Comparison of ENCODE assay signal across 8 cellular contexts in genomic region chr1:36148821-36149236, GRCh38. TPM values are rescaled to one million over a fixed set of nuclear protein-coding genes. Genes with fewer than 3 reads are reported as not detected.
A peak's percentile ranks its signal among the peaks of the same experiment; 100 is the strongest.
DNase-seq lines count a peak whose midpoint lies in the region; ATAC-seq and TF ChIP-seq lines count a peak whose summit lies in the region.

No MANE protein-coding gene starts in this region.

- H4K20me1 ChIP-seq in HCT116 (ENCODE audit: insufficient read depth): no peaks in the 10 kb centered on the region

- H3K4me3 Mint-ChIP-seq in activated B cell treated with CpG ODN at 0.5 μM for 24 hours: peak overlapping the region; percentile 94
- H3K4me3 Mint-ChIP-seq in stimulated activated memory B cell treated with anti-CD40 and anti-IgM and Interleukin-4, amounts not matched to agents 10 μg/mL and 1 μg/mL and 100 μg/mL, for 72 hours: peak overlapping the region; percentile 96

- ATAC-seq in HCT116: no peak
- ATAC-seq in activated B cell treated with CpG ODN at 0.5 μM for 24 hours (ENCODE audit: low read depth): peak; percentile 0
- no peak for ATAC-seq in stimulated activated memory B cell treated with anti-CD40 and anti-IgM and Interleukin-4, amounts not matched to agents 10 μg/mL and 1 μg/mL and 100 μg/mL, for 72 hours
- ATAC-seq in GM18909 (IDR thresholded peaks at IDR 0.05; ENCODE audit: poor library complexity, unreplicated experiment): no peak
- ATAC-seq in HG03457 (IDR thresholded peaks at IDR 0.05; ENCODE audit: unreplicated experiment): no peak
- ATAC-seq in GM19397 (IDR thresholded peaks at IDR 0.05; ENCODE audit: unreplicated experiment): no peak

- TF ChIP-seq RAD21 in HCT116 (IDR thresholded peaks at IDR 0.05; ENCODE audit: low read depth): no peak

- H3K9me3 ChIP-seq in HCT116 (ENCODE audit: control insufficient read depth in 1 of 2, insufficient read depth in 1 of 2, low read depth in 1 of 2, low read length in 2 of 2) (no peaks in the 10 kb centered on the region), iPS DF 6.9 (ENCODE audit: control insufficient read depth, insufficient read depth, low read length) (no peaks in the 10 kb centered on the region)

- BruUV-seq in HCT116 (replicated peaks; lab: Mats Ljungman, UMichigan): TSS peak; percentile 74

- H3K27ac Mint-ChIP-seq in activated B cell treated with CpG ODN at 0.5 μM for 24 hours: peak overlapping the region; percentile 95
- peak overlapping the region; percentile 94 for H3K27ac Mint-ChIP-seq in stimulated activated memory B cell treated with anti-CD40 and anti-IgM and Interleukin-4, amounts not matched to agents 10 μg/mL and 1 μg/mL and 100 μg/mL, for 72 hours

- H3K4me3 ChIP-seq in HCT116 (replicated peaks in 1 of 2; ENCODE audit: low read depth in 1 of 2, low read length in 2 of 2) (peak overlapping the region; percentile 75 to 88), iPS DF 6.9 (ENCODE audit: low read length) (peak overlapping the region; percentile 52; the same call in 1 of the 2 replicates)

- no peaks in the 10 kb centered on the region for H3K36me3 ChIP-seq in HCT116 (ENCODE audit: control insufficient read depth in 1 of 2, insufficient read depth in 2 of 2, low read length in 2 of 2)
- no peaks in the 10 kb centered on the region for H3K36me3 ChIP-seq in iPS DF 6.9 (ENCODE audit: control insufficient read depth, insufficient read depth, low read length)

- CTCF ChIA-PET in HCT116 (lab: Charles Lee): interaction anchor here (1.1 to 3.5 kb wide), 18 partner anchors 15 to 238 kb away, joined by 3 to 37 read pairs (median 5); partner anchors contain the start of genes EVA1B and THRAP3
- CTCF ChIA-PET in activated B cell treated with CpG ODN at 0.5 μM for 24 hours (lab: Charles Lee): interaction anchor here (0.7 to 4.6 kb wide), 17 partner anchors 13 to 273 kb away, joined by 3 to 115 read pairs (median 6); no protein-coding TSS in a partner anchor

- DNase-seq in HCT116 (ENCODE audit: low read depth, low spot score) (no peak), activated B cell treated with CpG ODN at 0.5 μM for 24 hours (no peak), iPS DF 6.9 (ENCODE audit: low read depth, low spot score) (no peak), SK-N-DZ (ENCODE audit: low spot score) (no peak)

- peaks cover 9% of the 10 kb centered on the region for H3K36me3 Mint-ChIP-seq in activated B cell treated with CpG ODN at 0.5 μM for 24 hours (ENCODE audit: low read depth)
- H3K36me3 Mint-ChIP-seq in stimulated activated memory B cell treated with anti-CD40 and anti-IgM and Interleukin-4, amounts not matched to agents 10 μg/mL and 1 μg/mL and 100 μg/mL, for 72 hours: no peaks in the 10 kb centered on the region

- H3K4me1 ChIP-seq in HCT116 (ENCODE audit: control insufficient read depth in 1 of 2, insufficient read depth in 2 of 2, low read length in 2 of 2): peaks cover 22 to 35% of the 10 kb centered on the region in 2 experiments
- H3K4me1 ChIP-seq in iPS DF 6.9 (ENCODE audit: control insufficient read depth, insufficient read depth, low read length): peaks cover 6% of the 10 kb centered on the region; the same call in 1 of the 2 replicates

- no peaks in the 10 kb centered on the region for H3K9me3 Mint-ChIP-seq in activated B cell treated with CpG ODN at 0.5 μM for 24 hours
- H3K9me3 Mint-ChIP-seq in stimulated activated memory B cell treated with anti-CD40 and anti-IgM and Interleukin-4, amounts not matched to agents 10 μg/mL and 1 μg/mL and 100 μg/mL, for 72 hours: no peaks in the 10 kb centered on the region

- intact Hi-C loops in HCT116 (cut with micrococcal nuclease): loop anchor here (1.0 kb wide), 3 partner anchors 39 to 136 kb away; partner anchors contain the start of gene THRAP3
- intact Hi-C loops in activated B cell treated with CpG ODN at 0.5 μM for 24 hours (cut with micrococcal nuclease): loop anchor here (1.0 to 5.0 kb wide), 10 partner anchors 13 to 315 kb away; partner anchors contain the start of genes ADPRS, MRPS15, STK40 and THRAP3

- peaks cover 55% of the 10 kb centered on the region for H3K4me1 Mint-ChIP-seq in activated B cell treated with CpG ODN at 0.5 μM for 24 hours
- H3K4me1 Mint-ChIP-seq in stimulated activated memory B cell treated with anti-CD40 and anti-IgM and Interleukin-4, amounts not matched to agents 10 μg/mL and 1 μg/mL and 100 μg/mL, for 72 hours: peaks cover 64% of the 10 kb centered on the region

- POLR2A ChIA-PET in HCT116 (lab: Charles Lee): interaction anchor here (1.2 to 2.4 kb wide), 6 partner anchors 11 to 252 kb away, joined by 3 to 11 read pairs (median 4); partner anchors contain the start of gene LSM10
- POLR2A ChIA-PET in activated B cell treated with CpG ODN at 0.5 μM for 24 hours (lab: Charles Lee): interaction anchor here (0.6 to 6.4 kb wide), 21 partner anchors 12 to 1164 kb away, joined by 3 to 95 read pairs (median 5); partner anchors contain the start of genes LSM10, OSCP1, THRAP3 and ZMYM1

- WGBS in iPS DF 6.9 (ENCODE audit: insufficient coverage, insufficient read length): no CpG with 5 or more reads among the region's 16 CpGs

- no peak for TF ChIP-seq CTCF in HCT116 (IDR thresholded peaks at IDR 0.05 in 2 of 3, conservative IDR thresholded peaks at IDR 0.05 in 1 of 3; ENCODE audit: borderline replicate concordance in 1 of 3, insufficient read depth in 1 of 3, low read depth in 2 of 3, low read length in 2 of 3)
- no peak for TF ChIP-seq CTCF in activated B cell treated with CpG ODN at 0.5 μM for 24 hours (IDR thresholded peaks at IDR 0.05)

- H2AFZ ChIP-seq in HCT116 (ENCODE audit: low read depth, low read length, poor library complexity, severe bottlenecking): no peak overlapping the region

- H3K9ac ChIP-seq in HCT116 (ENCODE audit: low read length): peak overlapping the region; percentile 91

- peak overlapping the region; percentile 59 for H3K27ac ChIP-seq in HCT116 (ENCODE audit: low read depth, low read length)
- no peak overlapping the region for H3K27ac ChIP-seq in iPS DF 6.9 (ENCODE audit: low read length)

- RAD21 ChIA-PET in HCT116 (lab: Charles Lee; ENCODE audit: low non-redundant PET in 1 of 2, low total read pairs in 2 of 2, uncharacterized antibody in 2 of 2, unreplicated experiment in 2 of 2): interaction anchor here (0.7 to 2.5 kb wide), 8 partner anchors 14 to 151 kb away, joined by 3 to 15 read pairs (median 6); partner anchors contain the start of gene THRAP3 (in 1 of the 2)

- H3K4me2 ChIP-seq in HCT116 (ENCODE audit: low read length): peak overlapping the region; percentile 86

- H3K27me3 Mint-ChIP-seq in activated B cell treated with CpG ODN at 0.5 μM for 24 hours: no peaks in the 10 kb centered on the region
- no peaks in the 10 kb centered on the region for H3K27me3 Mint-ChIP-seq in stimulated activated memory B cell treated with anti-CD40 and anti-IgM and Interleukin-4, amounts not matched to agents 10 μg/mL and 1 μg/mL and 100 μg/mL, for 72 hours

- peaks cover 47% of the 10 kb centered on the region for H3K79me2 ChIP-seq in HCT116 (ENCODE audit: insufficient read depth, low read length)

- H3K27me3 ChIP-seq in HCT116 (ENCODE audit: insufficient read depth, low read length): no peaks in the 10 kb centered on the region
- peaks cover 10% of the 10 kb centered on the region for H3K27me3 ChIP-seq in iPS DF 6.9 (ENCODE audit: control insufficient read depth, insufficient read depth, low read length)

- no peaks in the 10 kb centered on the region for H3K9me2 ChIP-seq in HCT116 (ENCODE audit: insufficient read depth)

- no peak for TF ChIP-seq POLR2A in HCT116 (IDR thresholded peaks at IDR 0.05; ENCODE audit: borderline replicate concordance, extremely low read depth, insufficient read depth, insufficient read length)

TF ChIP-seq in HCT116, 20 proteins besides CTCF, POLR2A, EP300 and RAD21 (continues in another document):
- TF ChIP-seq TCF7L2 (IDR thresholded peaks at IDR 0.05; ENCODE audit: borderline replicate concordance, extremely low read depth, insufficient read depth, insufficient read length): no peak
- TF ChIP-seq ZFX (IDR thresholded peaks at IDR 0.05): no peak
- TF ChIP-seq JUND (IDR thresholded peaks at IDR 0.05): no peak
- TF ChIP-seq EZH2phosphoT487 (IDR thresholded peaks at IDR 0.05; ENCODE audit: borderline replicate concordance): no peak
- no peak for TF ChIP-seq SP1 (IDR thresholded peaks at IDR 0.05; ENCODE audit: low read depth)
- TF ChIP-seq POLR2AphosphoS5 (IDR thresholded peaks at IDR 0.05; ENCODE audit: low read depth, low read length): no peak
- no peak for TF ChIP-seq CEBPB (IDR thresholded peaks at IDR 0.05; ENCODE audit: low read depth)
- no peak for TF ChIP-seq SRF (IDR thresholded peaks at IDR 0.05; ENCODE audit: low read depth)
- no peak for TF ChIP-seq SIN3A (IDR thresholded peaks at IDR 0.05; ENCODE audit: low read depth)

RNA-seq across cellular contexts. Expression of gene TRAPPC3, which starts 0.5 kb away (rescaled TPM):
- total RNA-seq in HCT116 (2021; ENCODE audit: unreplicated experiment): 64.6 TPM
- polyA plus RNA-seq in HCT116 (2012): 66.4 and 70.0 TPM in 2 replicates
- 45.3 and 48.5 TPM in 2 replicates for total RNA-seq in activated B cell treated with CpG ODN at 0.5 μM for 24 hours
- 83.0 and 86.0 TPM in 2 replicates for polyA plus RNA-seq in SK-N-DZ (2014; cell fraction: cytosol; rRNA removed)
- polyA plus RNA-seq in SK-N-DZ (2014; cell fraction: nucleus; rRNA removed): 36.5 and 37.1 TPM in 2 replicates

RNA-seq across cellular contexts. Expression of gene MAP7D1, which starts 7.1 kb away (rescaled TPM):
- 71.8 TPM for total RNA-seq in HCT116 (2021; ENCODE audit: unreplicated experiment)
- polyA plus RNA-seq in HCT116 (2012): 36.3 and 43.4 TPM in 2 replicates
- total RNA-seq in activated B cell treated with CpG ODN at 0.5 μM for 24 hours: 56.5 and 59.9 TPM in 2 replicates
- polyA plus RNA-seq in SK-N-DZ (2014; cell fraction: cytosol; rRNA removed): 68.3 and 73.9 TPM in 2 replicates
- 67.3 and 84.8 TPM in 2 replicates for polyA plus RNA-seq in SK-N-DZ (2014; cell fraction: nucleus; rRNA removed)

RNA-seq across cellular contexts. Expression of gene COL8A2, which starts 23.8 kb away (rescaled TPM):
- total RNA-seq in HCT116 (2021; ENCODE audit: unreplicated experiment) (0.05 TPM), activated B cell treated with CpG ODN at 0.5 μM for 24 hours (0.24 and 0.64 TPM in 2 replicates)
- 0.01 TPM in 1 of 2 replicates, not detected in the other for polyA plus RNA-seq in HCT116 (2012)
- polyA plus RNA-seq in SK-N-DZ (2014; cell fraction: cytosol; rRNA removed): 0.23 and 0.29 TPM in 2 replicates
- polyA plus RNA-seq in SK-N-DZ (2014; cell fraction: nucleus; rRNA removed): 0.65 and 1.1 TPM in 2 replicates
